Comparison of ENCODE assay signal across 1 cellular context in the genomic region with DNA sequence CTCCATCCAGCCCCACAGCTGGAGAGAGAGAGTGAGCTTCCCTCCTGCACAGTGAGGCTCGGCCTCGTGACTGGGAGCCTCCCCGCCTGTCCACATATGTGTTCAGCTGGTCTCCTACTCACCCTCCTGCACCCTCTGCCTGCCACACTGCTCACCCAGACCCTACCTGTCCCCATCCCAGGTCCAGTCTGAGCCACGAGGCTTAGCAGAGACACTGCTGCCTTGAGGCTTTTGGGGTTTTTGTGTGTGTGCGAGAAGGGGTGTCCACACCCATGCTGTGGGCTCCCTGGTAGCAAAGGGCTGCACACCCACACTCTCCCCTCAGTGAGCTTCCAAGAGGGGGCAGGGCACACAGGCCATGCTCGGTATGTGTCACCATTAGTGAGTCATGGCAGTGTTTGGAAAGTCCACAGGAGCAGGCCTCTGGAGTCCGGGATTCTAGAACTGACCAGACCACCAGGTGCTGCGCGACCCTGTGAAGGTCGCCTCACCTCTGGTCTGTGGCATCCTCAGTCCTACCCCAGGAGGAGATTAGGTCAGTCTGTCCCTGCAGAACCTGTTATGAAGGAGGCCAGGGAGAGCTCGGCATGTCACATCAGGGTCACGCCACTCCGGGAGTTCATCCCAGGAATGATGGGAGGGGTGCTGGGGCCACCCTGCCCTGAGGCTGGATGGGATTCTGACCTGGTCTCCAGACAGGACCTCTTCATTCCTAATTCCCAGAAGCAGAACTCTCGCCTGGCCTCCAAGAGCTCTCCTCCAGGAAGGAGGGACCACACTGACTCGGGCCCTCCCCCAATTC.
TF ChIP-seq lines count a peak whose summit lies in the region.

No MANE protein-coding gene starts in this region.

TF ChIP-seq in A549, 52 proteins besides CTCF, POLR2A, EP300 and RAD21 (continued from another document):
- TF ChIP-seq, protein P1, sequence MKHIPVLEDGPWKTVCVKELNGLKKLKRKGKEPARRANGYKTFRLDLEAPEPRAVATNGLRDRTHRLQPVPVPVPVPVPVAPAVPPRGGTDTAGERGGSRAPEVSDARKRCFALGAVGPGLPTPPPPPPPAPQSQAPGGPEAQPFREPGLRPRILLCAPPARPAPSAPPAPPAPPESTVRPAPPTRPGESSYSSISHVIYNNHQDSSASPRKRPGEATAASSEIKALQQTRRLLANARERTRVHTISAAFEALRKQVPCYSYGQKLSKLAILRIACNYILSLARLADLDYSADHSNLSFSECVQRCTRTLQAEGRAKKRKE (CRISPR knock-in tag; IDR thresholded peaks at IDR 0.05; ENCODE audit: low read depth): no peak
- TF ChIP-seq RNF2 (IDR thresholded peaks at IDR 0.05; ENCODE audit: borderline replicate concordance, low read depth) (no peak), RCOR1 (IDR thresholded peaks at IDR 0.05; ENCODE audit: low read depth, low read length) (no peak), CBX8 (IDR thresholded peaks at IDR 0.05) (no peak), SMC3 (IDR thresholded peaks at IDR 0.05) (no peak), CHD4 (IDR thresholded peaks at IDR 0.05; ENCODE audit: borderline replicate concordance) (no peak), ZSCAN20 (CRISPR knock-in tag; IDR thresholded peaks at IDR 0.05) (no peak), CHD2 (IDR thresholded peaks at IDR 0.05; ENCODE audit: low read length, partially characterized antibody) (no peak), CEBPB (IDR thresholded peaks at IDR 0.05) (0 out of 4 replicates have a peak, but pooled peaks of 1 of the 2 experiments have one; percentile 7), ZFP36 (IDR thresholded peaks at IDR 0.05; ENCODE audit: borderline replicate concordance, partially characterized antibody) (no peak), JUN (IDR thresholded peaks at IDR 0.05) (peak in 1 of 2 experiments; percentile 56; a peak in 2 of 5 replicates), ZNF302 (CRISPR knock-in tag; IDR thresholded peaks at IDR 0.05) (no peak), MYC (IDR thresholded peaks at IDR 0.05; ENCODE audit: borderline replicate concordance, low read length) (peak; percentile 43; the same call in 1 of the 2 replicates), MAFK (IDR thresholded peaks at IDR 0.05; ENCODE audit: partially characterized antibody) (no peak), SREBF2 (IDR thresholded peaks at IDR 0.05) (no peak), GATA3 (IDR thresholded peaks at IDR 0.05; ENCODE audit: borderline replicate concordance) (peak; percentile 11; the same call in 1 of the 2 replicates), HDAC2 (IDR thresholded peaks at IDR 0.05) (no peak), FOSL2 (IDR thresholded peaks at IDR 0.05) (peak; percentile 44; the same call in 1 of the 2 replicates), FOSL2 (CRISPR knock-in tag; IDR thresholded peaks at IDR 0.05) (peak; percentile 91), HEYL (CRISPR knock-in tag; IDR thresholded peaks at IDR 0.05) (no peak), EHF (CRISPR knock-in tag; IDR thresholded peaks at IDR 0.05) (no peak), ESRRA (IDR thresholded peaks at IDR 0.05; ENCODE audit: borderline replicate concordance, low read length) (no peak), BHLHE40 (IDR thresholded peaks at IDR 0.05; ENCODE audit: low read depth, low read length) (no peak), RARB (CRISPR knock-in tag; IDR thresholded peaks at IDR 0.05) (no peak), EHMT2 (IDR thresholded peaks at IDR 0.05; ENCODE audit: low read depth) (no peak), TFCP2L1 (CRISPR knock-in tag; IDR thresholded peaks at IDR 0.05) (no peak), NR3C1 (IDR thresholded peaks at IDR 0.05) (no peak), NFE2L2 (conservative IDR thresholded peaks at IDR 0.05; ENCODE audit: low read length) (no peak), MAZ (IDR thresholded peaks at IDR 0.05; ENCODE audit: borderline replicate concordance, low read depth, low read length) (no peak), TP53 (CRISPR knock-in tag; IDR thresholded peaks at IDR 0.05) (no peak), CBX2 (IDR thresholded peaks at IDR 0.05; ENCODE audit: borderline replicate concordance, low read depth) (no peak), POLR2AphosphoS2 (conservative IDR thresholded peaks at IDR 0.05; ENCODE audit: low read length) (no peak)
- TF ChIP-seq, protein P2, sequence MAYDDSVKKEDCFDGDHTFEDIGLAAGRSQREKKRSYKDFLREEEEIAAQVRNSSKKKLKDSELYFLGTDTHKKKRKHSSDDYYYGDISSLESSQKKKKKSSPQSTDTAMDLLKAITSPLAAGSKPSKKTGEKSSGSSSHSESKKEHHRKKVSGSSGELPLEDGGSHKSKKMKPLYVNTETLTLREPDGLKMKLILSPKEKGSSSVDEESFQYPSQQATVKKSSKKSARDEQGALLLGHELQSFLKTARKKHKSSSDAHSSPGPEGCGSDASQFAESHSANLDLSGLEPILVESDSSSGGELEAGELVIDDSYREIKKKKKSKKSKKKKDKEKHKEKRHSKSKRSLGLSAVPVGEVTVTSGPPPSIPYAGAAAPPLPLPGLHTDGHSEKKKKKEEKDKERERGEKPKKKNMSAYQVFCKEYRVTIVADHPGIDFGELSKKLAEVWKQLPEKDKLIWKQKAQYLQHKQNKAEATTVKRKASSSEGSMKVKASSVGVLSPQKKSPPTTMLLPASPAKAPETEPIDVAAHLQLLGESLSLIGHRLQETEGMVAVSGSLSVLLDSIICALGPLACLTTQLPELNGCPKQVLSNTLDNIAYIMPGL (CRISPR knock-in tag; IDR thresholded peaks at IDR 0.05; ENCODE audit: borderline replicate concordance): no peak
- TF ChIP-seq, protein P3, sequence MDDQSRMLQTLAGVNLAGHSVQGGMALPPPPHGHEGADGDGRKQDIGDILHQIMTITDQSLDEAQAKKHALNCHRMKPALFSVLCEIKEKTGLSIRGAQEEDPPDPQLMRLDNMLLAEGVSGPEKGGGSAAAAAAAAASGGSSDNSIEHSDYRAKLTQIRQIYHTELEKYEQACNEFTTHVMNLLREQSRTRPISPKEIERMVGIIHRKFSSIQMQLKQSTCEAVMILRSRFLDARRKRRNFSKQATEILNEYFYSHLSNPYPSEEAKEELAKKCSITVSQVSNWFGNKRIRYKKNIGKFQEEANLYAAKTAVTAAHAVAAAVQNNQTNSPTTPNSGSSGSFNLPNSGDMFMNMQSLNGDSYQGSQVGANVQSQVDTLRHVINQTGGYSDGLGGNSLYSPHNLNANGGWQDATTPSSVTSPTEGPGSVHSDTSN (IDR thresholded peaks at IDR 0.05): no peak
- TF ChIP-seq, protein P4, sequence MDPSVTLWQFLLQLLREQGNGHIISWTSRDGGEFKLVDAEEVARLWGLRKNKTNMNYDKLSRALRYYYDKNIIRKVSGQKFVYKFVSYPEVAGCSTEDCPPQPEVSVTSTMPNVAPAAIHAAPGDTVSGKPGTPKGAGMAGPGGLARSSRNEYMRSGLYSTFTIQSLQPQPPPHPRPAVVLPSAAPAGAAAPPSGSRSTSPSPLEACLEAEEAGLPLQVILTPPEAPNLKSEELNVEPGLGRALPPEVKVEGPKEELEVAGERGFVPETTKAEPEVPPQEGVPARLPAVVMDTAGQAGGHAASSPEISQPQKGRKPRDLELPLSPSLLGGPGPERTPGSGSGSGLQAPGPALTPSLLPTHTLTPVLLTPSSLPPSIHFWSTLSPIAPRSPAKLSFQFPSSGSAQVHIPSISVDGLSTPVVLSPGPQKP (IDR thresholded peaks at IDR 0.05; ENCODE audit: low read depth, low read length): no peak
- TF ChIP-seq, protein P5, sequence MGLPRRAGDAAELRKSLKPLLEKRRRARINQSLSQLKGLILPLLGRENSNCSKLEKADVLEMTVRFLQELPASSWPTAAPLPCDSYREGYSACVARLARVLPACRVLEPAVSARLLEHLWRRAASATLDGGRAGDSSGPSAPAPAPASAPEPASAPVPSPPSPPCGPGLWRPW (IDR thresholded peaks at IDR 0.05): no peak
- TF ChIP-seq, protein P6, sequence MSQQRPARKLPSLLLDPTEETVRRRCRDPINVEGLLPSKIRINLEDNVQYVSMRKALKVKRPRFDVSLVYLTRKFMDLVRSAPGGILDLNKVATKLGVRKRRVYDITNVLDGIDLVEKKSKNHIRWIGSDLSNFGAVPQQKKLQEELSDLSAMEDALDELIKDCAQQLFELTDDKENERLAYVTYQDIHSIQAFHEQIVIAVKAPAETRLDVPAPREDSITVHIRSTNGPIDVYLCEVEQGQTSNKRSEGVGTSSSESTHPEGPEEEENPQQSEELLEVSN (IDR thresholded peaks at IDR 0.05; ENCODE audit: borderline replicate concordance, low read depth): no peak
- TF ChIP-seq, protein P7, sequence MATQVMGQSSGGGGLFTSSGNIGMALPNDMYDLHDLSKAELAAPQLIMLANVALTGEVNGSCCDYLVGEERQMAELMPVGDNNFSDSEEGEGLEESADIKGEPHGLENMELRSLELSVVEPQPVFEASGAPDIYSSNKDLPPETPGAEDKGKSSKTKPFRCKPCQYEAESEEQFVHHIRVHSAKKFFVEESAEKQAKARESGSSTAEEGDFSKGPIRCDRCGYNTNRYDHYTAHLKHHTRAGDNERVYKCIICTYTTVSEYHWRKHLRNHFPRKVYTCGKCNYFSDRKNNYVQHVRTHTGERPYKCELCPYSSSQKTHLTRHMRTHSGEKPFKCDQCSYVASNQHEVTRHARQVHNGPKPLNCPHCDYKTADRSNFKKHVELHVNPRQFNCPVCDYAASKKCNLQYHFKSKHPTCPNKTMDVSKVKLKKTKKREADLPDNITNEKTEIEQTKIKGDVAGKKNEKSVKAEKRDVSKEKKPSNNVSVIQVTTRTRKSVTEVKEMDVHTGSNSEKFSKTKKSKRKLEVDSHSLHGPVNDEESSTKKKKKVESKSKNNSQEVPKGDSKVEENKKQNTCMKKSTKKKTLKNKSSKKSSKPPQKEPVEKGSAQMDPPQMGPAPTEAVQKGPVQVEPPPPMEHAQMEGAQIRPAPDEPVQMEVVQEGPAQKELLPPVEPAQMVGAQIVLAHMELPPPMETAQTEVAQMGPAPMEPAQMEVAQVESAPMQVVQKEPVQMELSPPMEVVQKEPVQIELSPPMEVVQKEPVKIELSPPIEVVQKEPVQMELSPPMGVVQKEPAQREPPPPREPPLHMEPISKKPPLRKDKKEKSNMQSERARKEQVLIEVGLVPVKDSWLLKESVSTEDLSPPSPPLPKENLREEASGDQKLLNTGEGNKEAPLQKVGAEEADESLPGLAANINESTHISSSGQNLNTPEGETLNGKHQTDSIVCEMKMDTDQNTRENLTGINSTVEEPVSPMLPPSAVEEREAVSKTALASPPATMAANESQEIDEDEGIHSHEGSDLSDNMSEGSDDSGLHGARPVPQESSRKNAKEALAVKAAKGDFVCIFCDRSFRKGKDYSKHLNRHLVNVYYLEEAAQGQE (IDR thresholded peaks at IDR 0.05): no peak
